In genomic region chr2:234818937-234819336, GRCh38 we compare ENCODE assay signal across 11 cellular contexts.
A peak's percentile ranks its signal among the peaks of the same experiment; 100 is the strongest.
DNase-seq lines count a peak whose midpoint lies in the region; ATAC-seq and TF ChIP-seq lines count a peak whose summit lies in the region.
"Had no signal": no experiment of that assay in that cellular context is flagged by ENCODE, and none has a peak within 500 bp of the region (broad histone marks: within the 10 kb centered on the region; RNA-seq: fewer than 3 reads in every experiment).

No MANE protein-coding gene starts in this region.

- H3K4me3 ChIP-seq in AG04450 (ENCODE audit: low read depth, low read length), result no peak overlapping the region
- no peak overlapping the region for H3K4me3 ChIP-seq in brain microvascular endothelial cell (ENCODE audit: low read depth, low read length)

- CTCF ChIA-PET in AG04450 (lab: Charles Lee), result no interaction called here

- ATAC-seq in foreskin keratinocyte (peak; percentile 16), GM18520 (IDR thresholded peaks at IDR 0.05; ENCODE audit: unreplicated experiment) (no peak)
- ATAC-seq: left ventricle myocardium superior had no signal

- TF ChIP-seq CTCF in AG04450 (IDR thresholded peaks at IDR 0.05; ENCODE audit: low read depth, low read length), result peak; percentile 24; the same call in 1 of the 2 replicates
- peak; percentile 50 for TF ChIP-seq CTCF in brain microvascular endothelial cell (IDR thresholded peaks at IDR 0.05; ENCODE audit: low read depth, low read length, missing control alignments)
- peak; percentile 23 for TF ChIP-seq CTCF in foreskin keratinocyte (conservative IDR thresholded peaks at IDR 0.05)

- H3K9me3 ChIP-seq in AG04450 (ENCODE audit: control insufficient read depth, insufficient read depth, low read length), result no peaks in the 10 kb centered on the region; the same call in 1 of the 2 replicates

- POLR2A ChIA-PET in AG04450 (lab: Yijun Ruan, JAX), result no interaction called here

- no peaks in the 10 kb centered on the region for H3K4me1 ChIP-seq in foreskin keratinocyte

- no peaks in the 10 kb centered on the region for H3K27me3 ChIP-seq in AG04450 (ENCODE audit: control insufficient read depth, insufficient read depth, low read length)
- no peaks in the 10 kb centered on the region for H3K27me3 ChIP-seq in brain microvascular endothelial cell (replicated peaks)
- peaks cover 37% of the 10 kb centered on the region for H3K27me3 ChIP-seq in foreskin keratinocyte

- DNase-seq in AG04450 (ENCODE audit: low read depth, low spot score) (no peak), NAMALWA (ENCODE audit: low spot score) (peak; percentile 4), brain microvascular endothelial cell (no peak), foreskin keratinocyte (peak in 1 of 2 donors; percentile 4), T1000 (lab: John Stamatoyannopoulos, UW) (no peak), kidney glomerular epithelial cell (lab: John Stamatoyannopoulos, UW) (no peak)
- DNase-seq in activated CD4-positive, CD25-positive, alpha-beta regulatory T cell treated with anti-CD3 and anti-CD28 coated beads, Interleukin-2, amount 50 U/mL, for 72 hours, result no peak
- DNase-seq: activated CD4-positive, alpha-beta T cell treated with anti-CD3 and anti-CD28 coated beads for 1 hour; left ventricle myocardium superior; NCI-H1436 treated with DMSO at 0.1 percent for 48 hours had no signal

- in situ Hi-C loops in brain microvascular endothelial cell (cut with HindIII; ENCODE audit: low pct_ligation_motif_present, low sequenced_read_pairs), result no loop called here

- H3K27ac ChIP-seq in AG04450 (ENCODE audit: low read depth, low read length), result no peak overlapping the region
- no peak overlapping the region for H3K27ac ChIP-seq in brain microvascular endothelial cell
- H3K27ac ChIP-seq in foreskin keratinocyte, result no peak overlapping the region

- no peaks in the 10 kb centered on the region for H3K36me3 ChIP-seq in brain microvascular endothelial cell (replicated peaks)
